Comparison of ENCODE assay signal across 26 cellular contexts in the genomic region with DNA sequence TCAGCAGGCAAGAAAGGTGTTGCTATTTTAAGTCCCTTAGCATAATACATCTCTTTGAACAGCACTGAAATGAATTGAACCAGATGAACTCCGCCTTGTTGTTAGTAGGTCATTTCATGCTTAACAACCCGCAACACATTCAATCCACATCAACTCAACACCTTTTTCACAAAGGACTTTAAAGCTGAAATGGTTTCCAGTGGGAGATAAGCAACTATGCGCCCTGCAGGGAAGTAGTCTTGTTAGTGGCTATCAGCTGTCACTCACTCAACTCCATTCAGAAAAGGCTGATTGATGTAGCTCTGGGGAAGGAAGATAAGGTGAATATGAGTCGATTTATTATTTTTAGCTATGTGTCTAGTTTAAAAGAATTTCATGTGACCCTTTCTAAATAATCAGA. TPM values are rescaled to one million over a fixed set of nuclear protein-coding genes. Genes with fewer than 3 reads are reported as not detected.
DNase-seq lines count a peak whose midpoint lies in the region; ATAC-seq, FAIRE-seq and TF ChIP-seq lines count a peak whose summit lies in the region.
"Had no signal": no experiment of that assay in that cellular context is flagged by ENCODE, and none has a peak within 500 bp of the region (broad histone marks: within the 10 kb centered on the region; RNA-seq: fewer than 3 reads in every experiment).

No MANE protein-coding gene starts in this region.

- no peaks in the 10 kb centered on the region for H3K9me3 Mint-ChIP-seq in WTC11
- H3K9me3 Mint-ChIP-seq: CD8-positive, alpha-beta memory T cell; H9 had no signal

- H3K27me3 Mint-ChIP-seq in WTC11 (ENCODE audit: low read depth), result no peaks in the 10 kb centered on the region
- H3K27me3 Mint-ChIP-seq: CD8-positive, alpha-beta memory T cell had no signal

- CTCF ChIA-PET in WTC11 (lab: Charles Lee), result interaction anchor here (1.2 kb wide), 1 partner anchor 42 kb away, joined by 4 read pairs; no protein-coding TSS in a partner anchor

- TF ChIP-seq CTCF in DOHH2 (IDR thresholded peaks at IDR 0.05; ENCODE audit: low read depth, low read length, poor library complexity, severe bottlenecking) (no peak), WTC11 (IDR thresholded peaks at IDR 0.05) (no peak), left ventricle myocardium inferior (IDR thresholded peaks at IDR 0.05; ENCODE audit: borderline replicate concordance) (no peak)

- peak; percentile 9 for FAIRE-seq in GM18507 (lab: Jason Lieb, UNC)
- FAIRE-seq: A204.1, HTR-8/SVneo, RCC 7860 had no signal

- peaks cover 10% of the 10 kb centered on the region for H3K4me1 ChIP-seq in DOHH2 (ENCODE audit: control insufficient read depth, low read length)
- H3K4me1 ChIP-seq in left ventricle myocardium inferior, result peaks cover 77% of the 10 kb centered on the region

- H3K79me2 ChIP-seq in DOHH2 (ENCODE audit: control insufficient read depth, low read length), result no peaks in the 10 kb centered on the region

- no peak overlapping the region for H3K4me3 ChIP-seq in DOHH2 (ENCODE audit: low read length)
- no peak overlapping the region for H3K4me3 ChIP-seq in left ventricle myocardium inferior
- H3K4me3 ChIP-seq: GM23248 had no signal

- H3K27ac ChIP-seq in DOHH2 (ENCODE audit: low read depth, low read length) (no peak overlapping the region), left ventricle myocardium inferior (replicated peaks) (peak overlapping the region; percentile 72)
- H3K27ac ChIP-seq: C4-2B, GM23248 had no signal

- H3F3A ChIP-seq in DOHH2 (ENCODE audit: control insufficient read depth, insufficient read depth), result no peaks in the 10 kb centered on the region

- H3K36me3 ChIP-seq in DOHH2 (ENCODE audit: control insufficient read depth, low read length) (peaks cover 79% of the 10 kb centered on the region), left ventricle myocardium inferior (no peaks in the 10 kb centered on the region)

- no peak overlapping the region for H3K27ac Mint-ChIP-seq in WTC11
- H3K27ac Mint-ChIP-seq: CD8-positive, alpha-beta memory T cell; H9 had no signal

- POLR2A ChIA-PET in WTC11 (lab: Charles Lee), result no interaction called here

- H3K4me1 Mint-ChIP-seq in WTC11, result peaks cover 13% of the 10 kb centered on the region

- H3K4me3 Mint-ChIP-seq in WTC11, result no peak overlapping the region
- H3K4me3 Mint-ChIP-seq: CD8-positive, alpha-beta memory T cell; H9 had no signal

- H3K27me3 ChIP-seq in DOHH2 (ENCODE audit: control insufficient read depth, low read length), result no peaks in the 10 kb centered on the region
- no peaks in the 10 kb centered on the region for H3K27me3 ChIP-seq in left ventricle myocardium inferior (ENCODE audit: low read depth)

- DNase-seq in GM18507 (ENCODE audit: extremely low spot score, insufficient read length, low read depth) (no peak), WTC11 (ENCODE audit: low spot score) (no peak), left ventricle myocardium inferior (no peak), LoVo (ENCODE audit: low spot score) (no peak)
- DNase-seq in stimulated activated CD4-positive, alpha-beta T cell treated with anti-CD3 and anti-CD28 coated beads, Interleukin-4, amount 100 ng/mL, for 4 hours, result no peak
- DNase-seq: Calu3; CD8-positive, alpha-beta memory T cell; DMS153; GF-D8; GM23248; H9; IMR-90; MV-4-11; NCI-H1105 treated with DMSO at 0.1 percent for 48 hours; NCI-H1694; NCI-H2107; NCI-H2227 treated with DMSO at 0.1 percent for 48 hours; NCI-H524 treated with DMSO at 0.1 percent for 48 hours; NCI-H82 had no signal

- H3K36me3 Mint-ChIP-seq in WTC11, result peaks cover 7% of the 10 kb centered on the region

- no peaks in the 10 kb centered on the region for H4K20me1 ChIP-seq in DOHH2 (ENCODE audit: control insufficient read depth, insufficient read depth, low read depth, low read length)

- intact Hi-C loops in left ventricle myocardium inferior (cut with micrococcal nuclease), result no loop called here

- no peaks in the 10 kb centered on the region for H3K9me3 ChIP-seq in DOHH2 (ENCODE audit: control insufficient read depth, insufficient read depth, low read length)
- no peaks in the 10 kb centered on the region for H3K9me3 ChIP-seq in left ventricle myocardium inferior (replicated peaks)

- H3K9me2 ChIP-seq in DOHH2 (replicated peaks; ENCODE audit: control insufficient read depth, low read length), result no peaks in the 10 kb centered on the region

- peak overlapping the region; percentile 9; the same call in 1 of the 2 replicates for H3K4me2 ChIP-seq in DOHH2 (ENCODE audit: low read length)

- ATAC-seq in WTC11, result no peak
- ATAC-seq in HG03520 (IDR thresholded peaks at IDR 0.05; ENCODE audit: unreplicated experiment), result no peak
- ATAC-seq in HG02981 (IDR thresholded peaks at IDR 0.05; ENCODE audit: unreplicated experiment), result no peak

TF ChIP-seq in WTC11, 78 proteins besides CTCF, POLR2A, EP300 and RAD21:
- no peak for TF ChIP-seq FOXJ3 (CRISPR knock-in tag; IDR thresholded peaks at IDR 0.05; ENCODE audit: borderline replicate concordance)
- TF ChIP-seq ZNF317 (CRISPR knock-in tag; IDR thresholded peaks at IDR 0.05; ENCODE audit: borderline replicate concordance, low read depth), result peak; percentile 75; the same call in 1 of the 2 replicates

RNA-seq across cellular contexts. Expression of a gene that starts 46.0 kb away (rescaled TPM):
- 14.3 to 18.7 TPM (median 15.1 TPM) in 3 replicates for total RNA-seq in WTC11 (2021)
- 19.2 TPM for total RNA-seq in left ventricle myocardium inferior
